Comparison of ENCODE assay signal across 8 cellular contexts in genomic region chr5:154038241-154038603, GRCh38. TPM values are rescaled to one million over a fixed set of nuclear protein-coding genes. Genes with fewer than 3 reads are reported as not detected.
DNase-seq lines count a peak whose midpoint lies in the region; ATAC-seq and TF ChIP-seq lines count a peak whose summit lies in the region.

No MANE protein-coding gene starts in this region.

- H3K79me2 ChIP-seq in PC-9 (ENCODE audit: low read depth), result peaks cover 39% of the 10 kb centered on the region

- CTCF ChIA-PET in BJ (lab: Yijun Ruan, JAX), result interaction anchor here (0.6 to 1.7 kb wide), 3 partner anchors 10 to 573 kb away, joined by 3 to 4 read pairs (median 4); no protein-coding TSS in a partner anchor
- CTCF ChIA-PET in PC-9 (lab: Charles Lee), result interaction anchor here (0.7 to 1.1 kb wide), 2 partner anchors 40 to 152 kb away, joined by 3 read pairs; partner anchors contain the start of gene GALNT10

- H3K4me2 ChIP-seq in PC-9, result peak overlapping the region; percentile 97

- intact Hi-C loops in PC-9 (cut with micrococcal nuclease; ENCODE audit: unreplicated experiment) (loop anchor here (1.0 to 2.0 kb wide), 2 partner anchors 21 to 407 kb away; partner anchors contain the start of gene SAP30L), breast epithelium (cut with DNase I; ENCODE audit: low total_unique reads) (no loop called here), left lung (cut with DNase I) (no loop called here)

- no peak for TF ChIP-seq CTCF in BJ (IDR thresholded peaks at IDR 0.05; ENCODE audit: insufficient read depth, low read depth, low read length)
- no peak for TF ChIP-seq CTCF in PC-9 (conservative IDR thresholded peaks at IDR 0.05)
- TF ChIP-seq CTCF in breast epithelium (IDR thresholded peaks at IDR 0.05), result no peak
- no peak for TF ChIP-seq CTCF in left lung (IDR thresholded peaks at IDR 0.05)

- DNase-seq in BJ (ENCODE audit: low read depth) (no peak), PC-9 (no peak), breast epithelium (ENCODE audit: low spot score in 2 of 2) (no peak), left lung (no peak), retina (no peak)
- DNase-seq in stimulated activated CD8-positive, alpha-beta memory T cell treated with anti-CD3 and anti-CD28 coated beads, Interleukin-15, amount 100 ng/mL, for 48 hours (ENCODE audit: low read depth in 2 of 2), result peak; percentile 25 to 37

- H3K27ac ChIP-seq in PC-9, result peak overlapping the region; percentile 52
- H3K27ac ChIP-seq in breast epithelium, result peak overlapping the region; percentile 82 to 92
- peak overlapping the region; percentile 90 to 93 for H3K27ac ChIP-seq in left lung

- H3K36me3 ChIP-seq in BJ (ENCODE audit: control insufficient read depth, insufficient read depth, low read length), result no peaks in the 10 kb centered on the region
- H3K36me3 ChIP-seq in PC-9 (ENCODE audit: low read depth), result no peaks in the 10 kb centered on the region
- no peaks in the 10 kb centered on the region for H3K36me3 ChIP-seq in breast epithelium
- no peaks in the 10 kb centered on the region for H3K36me3 ChIP-seq in left lung

- H3K4me1 ChIP-seq in PC-9 (replicated peaks; ENCODE audit: insufficient read depth), result peaks cover 20% of the 10 kb centered on the region
- H3K4me1 ChIP-seq in breast epithelium, result peaks cover 0 to 6% of the 10 kb centered on the region in 2 donors
- peaks cover 19 to 48% of the 10 kb centered on the region in 2 donors for H3K4me1 ChIP-seq in left lung

- H3K4me3 ChIP-seq in BJ (ENCODE audit: low read depth, low read length) (peak overlapping the region; percentile 68), PC-9 (peak overlapping the region; percentile 85), breast epithelium (peak overlapping the region; percentile 75 to 89 (median 76)), left lung (peak overlapping the region; percentile 68 to 87)

- no peaks in the 10 kb centered on the region for H3K9me3 ChIP-seq in PC-9 (ENCODE audit: insufficient read depth, low read depth)
- no peaks in the 10 kb centered on the region for H3K9me3 ChIP-seq in breast epithelium
- no peaks in the 10 kb centered on the region for H3K9me3 ChIP-seq in left lung

- POLR2A ChIA-PET in BJ (lab: Charles Lee), result no interaction called here
- POLR2A ChIA-PET in PC-9 (lab: Charles Lee; ENCODE audit: unreplicated experiment), result interaction anchor here (0.5 to 1.0 kb wide), 5 partner anchors 45 to 1506 kb away, joined by 4 to 7 read pairs (median 6); no protein-coding TSS in a partner anchor

- no peaks in the 10 kb centered on the region for H3K9me2 ChIP-seq in PC-9 (ENCODE audit: insufficient read depth)

- peak overlapping the region; percentile 98 for H2AFZ ChIP-seq in PC-9

- H3F3A ChIP-seq in PC-9 (ENCODE audit: insufficient read depth, low read depth), result peaks cover 11% of the 10 kb centered on the region

- H4K20me1 ChIP-seq in PC-9 (ENCODE audit: insufficient read depth), result no peaks in the 10 kb centered on the region

- no peak for TF ChIP-seq POLR2A in breast epithelium (IDR thresholded peaks at IDR 0.05)

- H3K27me3 ChIP-seq in BJ (ENCODE audit: control insufficient read depth, insufficient read depth, low read length) (no peaks in the 10 kb centered on the region), PC-9 (ENCODE audit: insufficient read depth, low read depth) (no peaks in the 10 kb centered on the region), breast epithelium (no peaks in the 10 kb centered on the region), left lung (no peaks in the 10 kb centered on the region)

- ATAC-seq in GM18868 (IDR thresholded peaks at IDR 0.05; ENCODE audit: unreplicated experiment) (peak; percentile 59), HG03066 (IDR thresholded peaks at IDR 0.05; ENCODE audit: low read depth, unreplicated experiment) (peak; percentile 51), left lung (peak; percentile 60)

- BruUV-seq in PC-9 (replicated peaks; lab: Mats Ljungman, UMichigan), result TSS peak; percentile 80

RNA-seq across cellular contexts. Expression of gene FAM114A2, which starts 0.5 kb away (rescaled TPM):
- 12.1 and 21.3 TPM in 2 replicates for polyA plus RNA-seq in BJ (2011; rRNA removed)
- polyA minus RNA-seq in BJ (2011; rRNA and poly(A)+ RNA removed), result 20.5 and 24.5 TPM in 2 replicates
- total RNA-seq in PC-9 (2021) (17.1 and 18.9 TPM in 2 replicates), breast epithelium (10 to 100 TPM; 21.6 to 32.1 (median 22.0) TPM), left lung (10 to 100 TPM; 35.3 to 35.4 TPM)

RNA-seq across cellular contexts. Expression of gene MFAP3, which starts 0.5 kb away (rescaled TPM):
- 24.5 and 47.0 TPM in 2 replicates for polyA plus RNA-seq in BJ (2011; rRNA removed)
- 22.8 and 38.8 TPM in 2 replicates for polyA minus RNA-seq in BJ (2011; rRNA and poly(A)+ RNA removed)
- total RNA-seq in PC-9 (2021) (24.4 and 29.3 TPM in 2 replicates), breast epithelium (10 to 100 TPM; 39.3 to 47.9 (median 43.0) TPM), left lung (10 to 100 TPM; 34.3 to 35.5 TPM)

Comparison
In these comparisons a context has a peak if more than half of its experiments do, and no peak if none do; other contexts are left out.
1. DNase-seq: peak in stimulated activated CD8-positive, alpha-beta memory T cell treated with anti-CD3 and anti-CD28 coated beads, Interleukin-15, amount 100 ng/mL, for 48 hours (2 of 2); none in BJ (single experiment), PC-9 (0 of 2), breast epithelium (0 of 2), left lung (0 of 2) and retina (single experiment).
2. Peak in every context shown above with its lines, with median percentiles within 50 percentile points of each other: H3K4me3 ChIP-seq, ATAC-seq and H3K27ac ChIP-seq.